Comparison of ENCODE assay signal across 13 cellular contexts in genomic region chr1:193083365-193084088, GRCh38. TPM values are rescaled to one million over a fixed set of nuclear protein-coding genes. Genes with fewer than 3 reads are reported as not detected.
DNase-seq lines count a peak whose midpoint lies in the region; ATAC-seq lines count a peak whose summit lies in the region.
"Had no signal": no experiment of that assay in that cellular context is flagged by ENCODE, and none has a peak within 500 bp of the region (broad histone marks: within the 10 kb centered on the region; RNA-seq: fewer than 3 reads in every experiment).

No MANE protein-coding gene starts in this region.

- ATAC-seq in GM18498 (IDR thresholded peaks at IDR 0.05; ENCODE audit: unreplicated experiment) (peak; percentile 99), GM19468 (IDR thresholded peaks at IDR 0.05; ENCODE audit: extremely low read depth, unreplicated experiment) (peak; percentile 88), HG02885 (IDR thresholded peaks at IDR 0.05; ENCODE audit: poor library complexity, unreplicated experiment) (peak; percentile 99), HG03565 (IDR thresholded peaks at IDR 0.05; ENCODE audit: unreplicated experiment) (peak; percentile 98), Right ventricle myocardium inferior (no peak)
- ATAC-seq: activated T-cell treated with anti-CD3 and anti-CD28 coated beads, Interleukin-2, amount 50 U/mL, for 4 hours; esophagus mucosa; stimulated activated naive CD8-positive, alpha-beta T cell treated with anti-CD3 and anti-CD28 coated beads, Interleukin-15, Interleukin-2, amounts not matched to agents 100 U/mL and 50 U/mL, for 24 hours had no signal

- intact Hi-C loops in Right ventricle myocardium inferior (cut with DNase I): no loop called here

- DNase-seq in Right ventricle myocardium inferior (ENCODE audit: missing footprints) (no peak), AG20443 (ENCODE audit: low spot score) (no peak)
- no peak for DNase-seq in activated CD4-positive, alpha-beta T cell treated with anti-CD3 and anti-CD28 coated beads for 4 hours
- DNase-seq in central memory CD4-positive, alpha-beta T cell: no peak
- DNase-seq: activated T-cell treated with anti-CD3 and anti-CD28 coated beads, Interleukin-2, amount 50 U/mL, for 4 hours; islet precursor cell; NCI-H1436; stimulated activated naive CD8-positive, alpha-beta T cell treated with anti-CD3 and anti-CD28 coated beads, Interleukin-15, Interleukin-2, amounts not matched to agents 100 U/mL and 50 U/mL, for 24 hours had no signal

RNA-seq across cellular contexts. Expression of gene GLRX2, which starts 21.7 kb away (rescaled TPM):
- 45.3 TPM for total RNA-seq in Right ventricle myocardium inferior

RNA-seq across cellular contexts. Expression of gene RO60, which starts 24.1 kb away (rescaled TPM):
- total RNA-seq in Right ventricle myocardium inferior: 42.8 TPM

RNA-seq across cellular contexts. Expression of gene UCHL5, which starts 24.4 kb away (rescaled TPM):
- total RNA-seq in Right ventricle myocardium inferior: 42.9 TPM

RNA-seq across cellular contexts. Expression of gene CDC73, which starts 38.3 kb away (rescaled TPM):
- 48.6 TPM for total RNA-seq in Right ventricle myocardium inferior
